Comparison of ENCODE assay signal across 9 cellular contexts in genomic region chr14:106691601-106692291, GRCh38.
A peak's percentile ranks its signal among the peaks of the same experiment; 100 is the strongest.
DNase-seq lines count a peak whose midpoint lies in the region; ATAC-seq and TF ChIP-seq lines count a peak whose summit lies in the region.
"Had no signal": no experiment of that assay in that cellular context is flagged by ENCODE, and none has a peak within 500 bp of the region (broad histone marks: within the 10 kb centered on the region; RNA-seq: fewer than 3 reads in every experiment).

No MANE protein-coding gene starts in this region.

- H3K36me3 ChIP-seq in SU-DHL-6 (ENCODE audit: low read length): no peaks in the 10 kb centered on the region
- H3K36me3 ChIP-seq in adrenal gland (replicated peaks in 1 of 2): no peaks in the 10 kb centered on the region
- no peaks in the 10 kb centered on the region for H3K36me3 ChIP-seq in smooth muscle cell (ENCODE audit: low read depth)
- no peaks in the 10 kb centered on the region for H3K36me3 ChIP-seq in prostate gland
- H3K36me3 ChIP-seq: BLaER1 treated with 17β-estradiol and CSF1 and Interleukin-3, amounts not matched to agents 10 nM and 100 nM had no signal

- H3K4me2 ChIP-seq in SU-DHL-6 (ENCODE audit: low read depth, low read length, poor library complexity, severe bottlenecking): no peak overlapping the region
- no peak overlapping the region for H3K4me2 ChIP-seq in smooth muscle cell
- H3K4me2 ChIP-seq: BLaER1 treated with 17β-estradiol and CSF1 and Interleukin-3, amounts not matched to agents 10 nM and 100 nM had no signal

- H3K27ac ChIP-seq in SU-DHL-6 (ENCODE audit: low read depth, low read length) (no peak overlapping the region), adrenal gland (no peak overlapping the region), smooth muscle cell (ENCODE audit: low read depth) (no peak overlapping the region), prostate gland (no peak overlapping the region)
- H3K27ac ChIP-seq: BLaER1 treated with 17β-estradiol and CSF1 and Interleukin-3, amounts not matched to agents 10 nM and 100 nM had no signal

- H3K79me2 ChIP-seq in SU-DHL-6 (ENCODE audit: insufficient read depth, low read length): no peaks in the 10 kb centered on the region
- no peaks in the 10 kb centered on the region for H3K79me2 ChIP-seq in smooth muscle cell (ENCODE audit: low read depth)

- intact Hi-C loops in adrenal gland (cut with DNase I) (no loop called here), prostate gland (cut with DNase I) (no loop called here)

- 63 to 72% (median 68%) methylated on average over 2 to 13 of the region's 13 CpGs for WGBS in adrenal gland, 4 donors
- WGBS in smooth muscle cell (ENCODE audit: low lambda C conversion rate): 68% methylated on average over 13 of the region's 13 CpGs
- 67% methylated on average over 12 of the region's 13 CpGs for WGBS in prostate gland

- no peaks in the 10 kb centered on the region for H3K4me1 ChIP-seq in adrenal gland (replicated peaks in 1 of 2)
- no peaks in the 10 kb centered on the region for H3K4me1 ChIP-seq in smooth muscle cell (ENCODE audit: low read depth)
- H3K4me1 ChIP-seq in prostate gland (replicated peaks): no peaks in the 10 kb centered on the region

- peak; percentile 67 for ATAC-seq in HG02840 (IDR thresholded peaks at IDR 0.05; ENCODE audit: low FRiP score, unreplicated experiment)

- H2AFZ ChIP-seq in SU-DHL-6 (ENCODE audit: low read depth, low read length, severe bottlenecking) (no peak overlapping the region), smooth muscle cell (ENCODE audit: low read depth) (no peak overlapping the region)

- H3F3A ChIP-seq in SU-DHL-6 (ENCODE audit: insufficient read depth) (peaks cover 16% of the 10 kb centered on the region; the same call in 1 of the 2 replicates), smooth muscle cell (ENCODE audit: low read depth) (no peaks in the 10 kb centered on the region)

- H3K27me3 ChIP-seq in SU-DHL-6 (ENCODE audit: low read length) (no peaks in the 10 kb centered on the region), adrenal gland (peaks cover 2% of the 10 kb centered on the region), smooth muscle cell (ENCODE audit: low read depth) (no peaks in the 10 kb centered on the region), prostate gland (replicated peaks; ENCODE audit: insufficient read depth) (no peaks in the 10 kb centered on the region)
- H3K27me3 ChIP-seq: BLaER1 treated with 17β-estradiol and CSF1 and Interleukin-3, amounts not matched to agents 10 nM and 100 nM had no signal

- H3K9ac ChIP-seq in SU-DHL-6 (ENCODE audit: low read length) (no peak overlapping the region), smooth muscle cell (ENCODE audit: low read depth) (no peak overlapping the region)
- H3K9ac ChIP-seq: BLaER1 treated with 17β-estradiol and CSF1 and Interleukin-3, amounts not matched to agents 10 nM and 100 nM had no signal

- no peaks in the 10 kb centered on the region for H4K20me1 ChIP-seq in SU-DHL-6 (ENCODE audit: low read depth, low read length)
- no peaks in the 10 kb centered on the region for H4K20me1 ChIP-seq in smooth muscle cell (ENCODE audit: low read depth)
- H4K20me1 ChIP-seq: BLaER1 treated with 17β-estradiol and CSF1 and Interleukin-3, amounts not matched to agents 10 nM and 100 nM had no signal

- no peak overlapping the region for H3K4me3 ChIP-seq in SU-DHL-6 (ENCODE audit: insufficient read depth, low read length, poor library complexity, severe bottlenecking)
- no peak overlapping the region for H3K4me3 ChIP-seq in adrenal gland
- H3K4me3 ChIP-seq in smooth muscle cell: no peak overlapping the region
- no peak overlapping the region for H3K4me3 ChIP-seq in prostate gland
- H3K4me3 ChIP-seq: BLaER1 treated with 17β-estradiol and CSF1 and Interleukin-3, amounts not matched to agents 10 nM and 100 nM had no signal

- H3K9me3 ChIP-seq in SU-DHL-6 (ENCODE audit: insufficient read depth, low read length): peaks cover 7% of the 10 kb centered on the region; the same call in 1 of the 2 replicates
- H3K9me3 ChIP-seq in adrenal gland (replicated peaks in 1 of 3): no peaks in the 10 kb centered on the region
- H3K9me3 ChIP-seq in smooth muscle cell (replicated peaks; ENCODE audit: low read depth): peaks cover under 1% of the 10 kb centered on the region
- H3K9me3 ChIP-seq in prostate gland: no peaks in the 10 kb centered on the region
- H3K9me3 ChIP-seq: BLaER1 treated with 17β-estradiol and CSF1 and Interleukin-3, amounts not matched to agents 10 nM and 100 nM had no signal

- TF ChIP-seq POLR2A in adrenal gland (IDR thresholded peaks at IDR 0.05) (no peak), prostate gland (IDR thresholded peaks at IDR 0.05) (no peak)

- DNase-seq in NCI-H2029 (lab: John Stamatoyannopoulos, UW) (peak; percentile 7), NCI-H2029 treated with DMSO at 0.1 percent for 48 hours (lab: John Stamatoyannopoulos, UW) (no peak), adrenal gland (peak in 5 of 7 donors; percentile 8 to 29 (median 16)), smooth muscle cell (lab: John Stamatoyannopoulos, UW; ENCODE audit: unreplicated experiment) (no peak), inferior parietal cortex (ENCODE audit: extremely low spot score) (no peak), prostate gland (ENCODE audit: low spot score) (no peak)

- H3K9me2 ChIP-seq in SU-DHL-6 (replicated peaks; ENCODE audit: insufficient read depth, low read length): no peaks in the 10 kb centered on the region

- TF ChIP-seq CTCF in SU-DHL-6 (IDR thresholded peaks at IDR 0.05; ENCODE audit: insufficient read depth, low read length, poor library complexity, severe bottlenecking): peak; percentile 93
- TF ChIP-seq CTCF in adrenal gland (IDR thresholded peaks at IDR 0.05): peak in 1 of 6 experiments; percentile 4
- peak; percentile 13 for TF ChIP-seq CTCF in smooth muscle cell (IDR thresholded peaks at IDR 0.05; ENCODE audit: borderline replicate concordance, insufficient read depth, poor library complexity, severe bottlenecking)
- TF ChIP-seq CTCF in prostate gland (IDR thresholded peaks at IDR 0.05): peak in 1 of 4 experiments; percentile 13

Comparison
In these comparisons a context has a peak if more than half of its experiments do, and no peak if none do; other contexts are left out.
1. DNase-seq: peak in NCI-H2029 (single experiment) and adrenal gland (5 of 7); none in NCI-H2029 treated with DMSO at 0.1 percent for 48 hours (single experiment), smooth muscle cell (single experiment), inferior parietal cortex (single experiment) and prostate gland (single experiment).